9 cellular contexts compared by ENCODE assay signal in the genomic region with DNA sequence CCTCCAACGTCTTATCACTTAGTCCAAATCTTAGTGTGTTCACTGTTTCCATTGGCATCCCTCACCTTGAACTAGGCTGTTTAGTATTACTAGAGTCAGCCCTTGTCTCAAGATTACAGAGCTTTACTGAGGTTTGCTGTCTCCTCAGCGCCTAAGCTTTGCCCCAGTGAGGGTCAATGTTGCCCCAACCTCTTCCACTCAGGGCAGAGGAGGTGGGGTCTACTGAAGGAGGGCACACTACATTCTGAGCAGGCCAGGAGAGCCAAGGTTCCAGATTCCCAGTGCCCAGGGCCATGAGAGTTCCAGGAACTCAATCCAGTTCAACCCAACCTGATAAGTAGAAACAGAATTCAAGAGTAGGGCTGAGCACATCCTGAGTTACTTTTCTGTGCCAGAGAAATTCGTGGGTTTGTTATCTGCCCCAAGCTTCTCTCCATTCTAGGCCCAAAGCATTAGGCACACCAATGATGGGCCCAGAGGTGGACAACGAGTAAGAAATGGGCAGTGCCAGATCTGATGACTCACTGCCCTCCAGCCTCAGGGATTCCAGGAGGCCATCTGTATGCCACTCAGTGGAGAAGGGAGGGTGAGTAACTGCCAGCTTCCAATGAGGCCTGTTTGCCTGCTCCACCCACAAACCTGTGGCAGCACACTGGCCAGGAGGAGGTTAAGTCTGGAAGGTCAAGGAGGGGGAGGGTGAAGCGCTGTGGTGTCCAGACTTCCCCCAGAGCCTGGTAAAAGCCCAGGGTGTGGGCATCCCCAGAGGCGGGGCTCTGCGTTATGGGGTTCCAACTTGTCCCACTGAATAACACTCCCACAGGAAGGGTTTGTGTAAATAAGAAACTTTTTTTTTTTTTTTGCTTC. TPM values are rescaled to one million over a fixed set of nuclear protein-coding genes. Genes with fewer than 3 reads are reported as not detected.
DNase-seq lines count a peak whose midpoint lies in the region; ATAC-seq and TF ChIP-seq lines count a peak whose summit lies in the region.
"Had no signal": no experiment of that assay in that cellular context is flagged by ENCODE, and none has a peak within 500 bp of the region (broad histone marks: within the 10 kb centered on the region; RNA-seq: fewer than 3 reads in every experiment).

No MANE protein-coding gene starts in this region.

- H2AFZ ChIP-seq in KMS-11 (ENCODE audit: low read depth): no peak overlapping the region

- no peak overlapping the region for H3K4me3 ChIP-seq in KMS-11 (IDR thresholded peaks at IDR 0.05; ENCODE audit: insufficient read depth, low read depth, low read length)
- no peak overlapping the region for H3K4me3 ChIP-seq in cardiac fibroblast (replicated peaks in 1 of 2; ENCODE audit: low read depth in 2 of 2, low read length in 2 of 2)
- H3K4me3 ChIP-seq in left lung: no peak overlapping the region
- no peak overlapping the region for H3K4me3 ChIP-seq in urinary bladder (ENCODE audit: low read depth, low read length)

- peaks cover 0 to 17% (median 8%) of the 10 kb centered on the region in 3 donors for H3K36me3 Mint-ChIP-seq in immature natural killer cell

- peaks cover 5 to 14% (median 13%) of the 10 kb centered on the region in 3 donors for H3K27me3 Mint-ChIP-seq in immature natural killer cell (ENCODE audit: low read depth in 3 of 3)

- no peak overlapping the region for H3K9ac ChIP-seq in KMS-11

- H3K27ac Mint-ChIP-seq in immature natural killer cell: no peak overlapping the region

- DNase-seq in cardiac fibroblast (ENCODE audit: low read depth in 2 of 2) (peak; percentile 78 to 85), left lung (peak in 1 of 2 donors; percentile 67), NCI-H524 treated with DMSO at 0.1 percent for 48 hours (lab: John Stamatoyannopoulos, UW) (no peak), MV-4-11 (lab: John Stamatoyannopoulos, UW) (no peak), NCI-H1092 treated with DMSO at 0.1 percent for 48 hours (lab: John Stamatoyannopoulos, UW) (no peak), immature natural killer cell (no peak)
- DNase-seq: T-helper 2 cell had no signal

- intact Hi-C loops in left lung (cut with DNase I): no loop called here

- H3K36me3 ChIP-seq in KMS-11 (ENCODE audit: insufficient read depth) (no peaks in the 10 kb centered on the region; the same call in 1 of the 2 replicates), left lung (peaks cover 0 to 53% of the 10 kb centered on the region in 2 donors), urinary bladder (ENCODE audit: insufficient read depth) (peaks cover 3% of the 10 kb centered on the region)

- peaks cover 16% of the 10 kb centered on the region; the same call in 1 of the 2 replicates for H3K79me2 ChIP-seq in KMS-11 (ENCODE audit: insufficient read depth, low read depth)

- no peaks in the 10 kb centered on the region for H3K9me3 ChIP-seq in left lung

- H3K27me3 ChIP-seq in KMS-11 (ENCODE audit: insufficient read depth, low read depth) (no peaks in the 10 kb centered on the region), left lung (peaks cover 0 to 33% of the 10 kb centered on the region in 2 donors)

- H3K4me1 ChIP-seq in KMS-11 (ENCODE audit: low read depth, poor library complexity, severe bottlenecking) (peaks cover 16% of the 10 kb centered on the region), left lung (peaks cover 9 to 41% of the 10 kb centered on the region in 2 donors), urinary bladder (ENCODE audit: insufficient read depth) (peaks cover 1% of the 10 kb centered on the region)

- H3K27ac ChIP-seq in KMS-11 (peak overlapping the region; percentile 18; the same call in 1 of the 2 replicates), left lung (peak overlapping the region; percentile 53 to 55), urinary bladder (ENCODE audit: low read depth) (peak overlapping the region; percentile 55)

- no peak overlapping the region for H3K4me3 Mint-ChIP-seq in immature natural killer cell

- no peaks in the 10 kb centered on the region for H3K9me3 Mint-ChIP-seq in immature natural killer cell

- ATAC-seq in left lung: peak; percentile 92

- TF ChIP-seq CTCF in KMS-11 (conservative IDR thresholded peaks at IDR 0.05; ENCODE audit: low read depth, low read length) (no peak), cardiac fibroblast (IDR thresholded peaks at IDR 0.05; ENCODE audit: low read depth, low read length) (no peak), left lung (IDR thresholded peaks at IDR 0.05) (no peak)

- WGBS in urinary bladder: 33% methylated on average over 7 of the region's 7 CpGs

- H3K4me1 Mint-ChIP-seq in immature natural killer cell: peaks cover 8 to 17% of the 10 kb centered on the region in 2 donors

- no peaks in the 10 kb centered on the region for H4K20me1 ChIP-seq in KMS-11 (ENCODE audit: insufficient read depth)

- H3K4me2 ChIP-seq in KMS-11: no peak overlapping the region

RNA-seq across cellular contexts. Expression of a gene that starts 8.2 kb away (rescaled TPM):
- total RNA-seq in left lung: 10 to 100 TPM; 13.1 to 19.5 TPM
- 17.3 TPM for total RNA-seq in urinary bladder
- polyA plus RNA-seq in urinary bladder: 38.4 TPM
- 1 to 10 TPM; 1.3 to 4.0 (median 3.4) TPM for polyA plus RNA-seq in immature natural killer cell

RNA-seq across cellular contexts. Expression of a gene that starts 9.5 kb away (rescaled TPM):
- total RNA-seq in left lung (10 to 100 TPM; 22.5 to 34.2 TPM), urinary bladder (15.7 TPM)
- polyA plus RNA-seq in urinary bladder (46.0 TPM), immature natural killer cell (not detected)

RNA-seq across cellular contexts. Expression of a gene that starts 14.3 kb away (rescaled TPM):
- 1 to 10 TPM in 1 of 2 donors, under 1 TPM in 1; 0.55 to 1.2 TPM for total RNA-seq in left lung
- total RNA-seq in urinary bladder: 1.6 TPM
- polyA plus RNA-seq in urinary bladder: 3.6 TPM
- polyA plus RNA-seq in immature natural killer cell: under 1 TPM in 2 of 3 donors, not detected in 1; 0.17 to 0.26 TPM

RNA-seq across cellular contexts. Expression of a gene that starts 15.0 kb away (rescaled TPM):
- total RNA-seq in left lung (10 to 100 TPM; 11.7 to 15.1 TPM), urinary bladder (14.6 TPM)
- polyA plus RNA-seq in urinary bladder (20.1 TPM), immature natural killer cell (under 1 TPM in 1 of 3 donors, not detected in 2; 0.73 TPM)

RNA-seq across cellular contexts. Expression of a gene that starts 57.8 kb away (rescaled TPM):
- 10 to 100 TPM; 42.6 to 63.2 TPM for total RNA-seq in left lung
- 15.2 TPM for total RNA-seq in urinary bladder
- 42.9 TPM for polyA plus RNA-seq in urinary bladder
- 10 to 100 TPM in 2 of 3 donors, 1 to 10 TPM in 1; 6.0 to 16.9 (median 10.9) TPM for polyA plus RNA-seq in immature natural killer cell

Comparison
In these comparisons a context has a peak if more than half of its experiments do, and no peak if none do; other contexts are left out.
1. DNase-seq: peak in cardiac fibroblast (2 of 2); none in NCI-H524 treated with DMSO at 0.1 percent for 48 hours (single experiment), MV-4-11 (single experiment), NCI-H1092 treated with DMSO at 0.1 percent for 48 hours (single experiment) and immature natural killer cell (0 of 3).
2. Peak in every context shown above with its lines, with median percentiles within 50 percentile points of each other: H3K27ac ChIP-seq.